16 cellular contexts compared by ENCODE assay signal in the genomic region with DNA sequence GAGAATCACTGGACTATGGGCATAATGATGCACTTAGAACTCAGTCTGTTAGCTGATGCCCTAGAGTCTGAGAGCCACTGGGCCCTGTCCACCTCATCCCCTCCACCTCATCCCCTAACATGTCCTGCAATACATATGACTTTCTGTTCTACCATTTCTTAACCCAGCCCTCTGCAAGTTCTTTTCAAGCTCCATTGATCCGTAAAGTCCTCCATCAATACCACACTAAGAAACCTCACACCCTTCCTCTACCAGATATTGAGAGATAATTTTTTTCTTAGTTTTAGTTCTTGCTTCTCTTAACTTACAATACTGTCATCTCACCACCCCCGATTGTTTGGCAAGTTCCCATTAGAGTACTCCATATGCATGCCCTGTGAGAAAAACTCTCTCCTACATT. TPM values are rescaled to one million over a fixed set of nuclear protein-coding genes. Genes with fewer than 3 reads are reported as not detected.
DNase-seq lines count a peak whose midpoint lies in the region; ATAC-seq lines count a peak whose summit lies in the region.
"Had no signal": no experiment of that assay in that cellular context is flagged by ENCODE, and none has a peak within 500 bp of the region (broad histone marks: within the 10 kb centered on the region; RNA-seq: fewer than 3 reads in every experiment).

No MANE protein-coding gene starts in this region.

- no peak overlapping the region for H3K27ac Mint-ChIP-seq in activated T-helper 17 cell treated with anti-CD3 and anti-CD28 coated beads, Interleukin-2, amount 50 U/mL, for 72 hours
- H3K27ac Mint-ChIP-seq: activated naive CD8-positive, alpha-beta T cell; CD4-positive, alpha-beta memory T cell; mesothelial cell of epicardium had no signal

- ATAC-seq in GM19324 (IDR thresholded peaks at IDR 0.05; ENCODE audit: low FRiP score, unreplicated experiment) = peak; percentile 49
- ATAC-seq in GM21825 (IDR thresholded peaks at IDR 0.05; ENCODE audit: unreplicated experiment) = peak; percentile 69
- ATAC-seq in HG03159 (IDR thresholded peaks at IDR 0.05; ENCODE audit: unreplicated experiment) = peak; percentile 71
- ATAC-seq in activated T-helper 17 cell treated with anti-CD3 and anti-CD28 coated beads, Interleukin-2, amount 50 U/mL, for 72 hours (replicated peaks) = no peak

- DNase-seq in NCI-H2029 treated with DMSO at 0.1 percent for 48 hours (lab: John Stamatoyannopoulos, UW) (no peak), NCI-H526 treated with DMSO at 0.1 percent for 48 hours (lab: John Stamatoyannopoulos, UW) (no peak)
- DNase-seq in activated CD4-positive, CD25-positive, alpha-beta regulatory T cell treated with anti-CD3 and anti-CD28 coated beads, Interleukin-2, amount 50 U/mL, for 72 hours = no peak
- DNase-seq: CD4-positive, alpha-beta memory T cell; islet precursor cell; SK-N-SH had no signal

- no peaks in the 10 kb centered on the region for H3K9me3 Mint-ChIP-seq in activated T-helper 17 cell treated with anti-CD3 and anti-CD28 coated beads, Interleukin-2, amount 50 U/mL, for 72 hours
- H3K9me3 Mint-ChIP-seq: CD4-positive, alpha-beta memory T cell; central memory CD8-positive, alpha-beta T cell; mesothelial cell of epicardium had no signal

- H3K36me3 Mint-ChIP-seq in activated T-helper 17 cell treated with anti-CD3 and anti-CD28 coated beads, Interleukin-2, amount 50 U/mL, for 72 hours (ENCODE audit: low read depth) = no peaks in the 10 kb centered on the region
- H3K36me3 Mint-ChIP-seq: activated naive CD8-positive, alpha-beta T cell; CD4-positive, alpha-beta memory T cell; mesothelial cell of epicardium had no signal

- H3K4me3 Mint-ChIP-seq in activated T-helper 17 cell treated with anti-CD3 and anti-CD28 coated beads, Interleukin-2, amount 50 U/mL, for 72 hours = no peak overlapping the region
- H3K4me3 Mint-ChIP-seq: activated naive CD8-positive, alpha-beta T cell; CD4-positive, alpha-beta memory T cell; central memory CD8-positive, alpha-beta T cell; mesothelial cell of epicardium had no signal

- no peaks in the 10 kb centered on the region for H3K4me1 Mint-ChIP-seq in activated T-helper 17 cell treated with anti-CD3 and anti-CD28 coated beads, Interleukin-2, amount 50 U/mL, for 72 hours
- H3K4me1 Mint-ChIP-seq: CD4-positive, alpha-beta memory T cell; mesothelial cell of epicardium had no signal

- peaks cover 25% of the 10 kb centered on the region for H3K27me3 Mint-ChIP-seq in activated T-helper 17 cell treated with anti-CD3 and anti-CD28 coated beads, Interleukin-2, amount 50 U/mL, for 72 hours

RNA-seq across cellular contexts. Expression of a gene that starts 22.1 kb away (rescaled TPM):
- total RNA-seq in activated T-helper 17 cell treated with anti-CD3 and anti-CD28 coated beads, Interleukin-2, amount 50 U/mL, for 72 hours = not detected
- total RNA-seq: CD4-positive, alpha-beta memory T cell; endothelial cell of umbilical vein; glomerular endothelial cell; osteoblast had no signal

RNA-seq across cellular contexts. Expression of a gene that starts 23.4 kb away (rescaled TPM):
- not detected for total RNA-seq in activated T-helper 17 cell treated with anti-CD3 and anti-CD28 coated beads, Interleukin-2, amount 50 U/mL, for 72 hours
- total RNA-seq: CD4-positive, alpha-beta memory T cell; endothelial cell of umbilical vein; glomerular endothelial cell; mesothelial cell of epicardium had no signal
